In genomic region chr2:85277416-85278158, GRCh38 we compare ENCODE assay signal across 10 cellular contexts. TPM values are rescaled to one million over a fixed set of nuclear protein-coding genes. Genes with fewer than 3 reads are reported as not detected.
DNase-seq lines count a peak whose midpoint lies in the region; ATAC-seq and TF ChIP-seq lines count a peak whose summit lies in the region.
"Had no signal": no experiment of that assay in that cellular context is flagged by ENCODE, and none has a peak within 500 bp of the region (broad histone marks: within the 10 kb centered on the region; RNA-seq: fewer than 3 reads in every experiment).

No MANE protein-coding gene starts in this region.

- no peak overlapping the region for H3K4me3 Mint-ChIP-seq in GM23338
- H3K4me3 Mint-ChIP-seq: activated CD4-positive, alpha-beta T cell treated with anti-CD3 and anti-CD28 coated beads for 36 hours had no signal

- peaks cover 66% of the 10 kb centered on the region for H3K4me1 Mint-ChIP-seq in GM23338
- H3K4me1 Mint-ChIP-seq: activated CD4-positive, alpha-beta T cell treated with anti-CD3 and anti-CD28 coated beads for 36 hours had no signal

- no peaks in the 10 kb centered on the region for H3K9me3 Mint-ChIP-seq in GM23338

- 0 out of 2 replicates have a peak, but pooled peaks cover 6% of the 10 kb centered on the region for H3F3A ChIP-seq in GM23338 (replicated peaks; ENCODE audit: low read depth)

- H4K20me1 ChIP-seq in GM23338 (replicated peaks; ENCODE audit: insufficient read depth): peaks cover 58% of the 10 kb centered on the region

- H3K27me3 ChIP-seq in GM23338 (ENCODE audit: insufficient read depth) (no peaks in the 10 kb centered on the region), right atrium auricular region (no peaks in the 10 kb centered on the region), spleen (replicated peaks in 1 of 7) (peaks cover 0 to 44% (median 0%) of the 10 kb centered on the region in 7 donors)
- H3K27me3 ChIP-seq: dorsolateral prefrontal cortex had no signal

- H3K36me3 Mint-ChIP-seq in GM23338 (ENCODE audit: low read depth): peaks cover 14% of the 10 kb centered on the region; the same call in 2 of the 3 replicates

- peaks cover 88% of the 10 kb centered on the region for H3K79me2 ChIP-seq in GM23338 (replicated peaks; ENCODE audit: insufficient read depth)

- intact Hi-C loops in spleen (cut with DNase I; ENCODE audit: low total_unique reads): no loop called here

- ATAC-seq in GM23338: peak; percentile 51
- ATAC-seq: activated CD4-positive, alpha-beta T cell treated with anti-CD3 and anti-CD28 coated beads for 36 hours had no signal

- H3K27ac ChIP-seq in GM23338 (ENCODE audit: low read depth) (peak overlapping the region; percentile 79; the same call in 1 of the 2 replicates), right atrium auricular region (peak overlapping the region; percentile 59), spleen (peak overlapping the region in 5 of 8 donors; percentile 44 to 65 (median 56))

- no peak for TF ChIP-seq POLR2A in spleen (IDR thresholded peaks at IDR 0.05)

- H3K9me3 ChIP-seq in right atrium auricular region (no peaks in the 10 kb centered on the region), spleen (no peaks in the 10 kb centered on the region)

- WGBS in spleen, 5 donors: 62 to 68% (median 64%) methylated on average over 15 of the region's 15 CpGs

- H3K4me3 ChIP-seq in GM23338 (no peak overlapping the region), cardiac fibroblast (replicated peaks in 1 of 2; ENCODE audit: low read depth in 2 of 2, low read length in 2 of 2) (peak overlapping the region in 1 of 2 donors; percentile 0), right atrium auricular region (peak overlapping the region in 1 of 2 donors; percentile 15), spleen (no peak overlapping the region)
- H3K4me3 ChIP-seq: dorsolateral prefrontal cortex had no signal

- no peak overlapping the region for H3K4me2 ChIP-seq in GM23338

- no peak overlapping the region for H2AFZ ChIP-seq in GM23338

- H3K27ac Mint-ChIP-seq in GM23338: no peak overlapping the region; the same call in 1 of the 2 replicates
- H3K27ac Mint-ChIP-seq: activated CD4-positive, alpha-beta T cell treated with anti-CD3 and anti-CD28 coated beads for 36 hours had no signal

- H3K4me1 ChIP-seq in GM23338 (ENCODE audit: insufficient read depth): peaks cover 44% of the 10 kb centered on the region
- H3K4me1 ChIP-seq in right atrium auricular region: peaks cover 0 to 39% of the 10 kb centered on the region in 2 donors
- H3K4me1 ChIP-seq in spleen: peaks cover 0 to 24% (median 8%) of the 10 kb centered on the region in 6 donors

- H3K9me2 ChIP-seq in GM23338 (ENCODE audit: insufficient read depth): no peaks in the 10 kb centered on the region

- peak; percentile 47 for DNase-seq in GM23338 (ENCODE audit: low spot score)
- peak; percentile 83 to 91 for DNase-seq in cardiac fibroblast (ENCODE audit: low read depth in 2 of 2)
- no peak for DNase-seq in right atrium auricular region (ENCODE audit: low spot score)
- DNase-seq in spleen: no peak
- no peak for DNase-seq in NCI-H2227 (lab: John Stamatoyannopoulos, UW; ENCODE audit: unreplicated experiment)
- DNase-seq in NK-92 treated with Interleukin-12 subunit alpha and Interleukin-12 subunit beta, amount 100 ng/mL, for 24 hours (lab: John Stamatoyannopoulos, UW): no peak
- DNase-seq in NCI-H1694 (lab: John Stamatoyannopoulos, UW): no peak
- no peak for DNase-seq in HUDEP-2 (lab: John Stamatoyannopoulos, UW; ENCODE audit: unreplicated experiment in 76 of 76)
- DNase-seq: activated CD4-positive, alpha-beta T cell treated with anti-CD3 and anti-CD28 coated beads for 36 hours; dorsolateral prefrontal cortex had no signal

- TF ChIP-seq CTCF in GM23338 (conservative IDR thresholded peaks at IDR 0.05; ENCODE audit: low read depth in 2 of 2): no peak
- no peak for TF ChIP-seq CTCF in cardiac fibroblast (IDR thresholded peaks at IDR 0.05; ENCODE audit: low read depth, low read length)
- no peak for TF ChIP-seq CTCF in right atrium auricular region (IDR thresholded peaks at IDR 0.05)
- no peak for TF ChIP-seq CTCF in spleen (IDR thresholded peaks at IDR 0.05 in 8 of 11, conservative IDR thresholded peaks at IDR 0.05 in 3 of 11)

- H3K36me3 ChIP-seq in GM23338 (ENCODE audit: insufficient read depth) (no peaks in the 10 kb centered on the region), right atrium auricular region (no peaks in the 10 kb centered on the region), spleen (no peaks in the 10 kb centered on the region)

- H3K27me3 Mint-ChIP-seq in GM23338 (ENCODE audit: insufficient read depth, low read depth, poor library complexity): peaks cover 39% of the 10 kb centered on the region
- H3K27me3 Mint-ChIP-seq: activated CD4-positive, alpha-beta T cell treated with anti-CD3 and anti-CD28 coated beads for 36 hours had no signal

TF ChIP-seq in GM23338, 12 proteins besides CTCF, POLR2A, EP300 and RAD21 (continues in another document):
- TF ChIP-seq JUNB (IDR thresholded peaks at IDR 0.05; ENCODE audit: unreplicated experiment) (no peak), REST (IDR thresholded peaks at IDR 0.05; ENCODE audit: unreplicated experiment) (no peak), ZNF331 (CRISPR knock-in tag; IDR thresholded peaks at IDR 0.05; ENCODE audit: low read depth) (no peak), STAT1 (IDR thresholded peaks at IDR 0.05; ENCODE audit: unreplicated experiment) (no peak), POLR2AphosphoS5 (IDR thresholded peaks at IDR 0.05; ENCODE audit: low read depth) (no peak), NANOG (IDR thresholded peaks at IDR 0.05; ENCODE audit: borderline replicate concordance) (no peak), EZH2phosphoT487 (IDR thresholded peaks at IDR 0.05; ENCODE audit: unreplicated experiment) (no peak)

RNA-seq across cellular contexts. Expression of gene TGOLN2, which starts 50.2 kb away (rescaled TPM):
- 48.3 and 49.4 TPM in 2 replicates for total RNA-seq in GM23338 (2014; rRNA removed; shearing (Covaris generic))
- 17.8 and 20.8 TPM in 2 replicates for polyA plus RNA-seq in GM23338 (2016; fragmentation: Nextera tagmentation; extraction: Ambion mirVana)
- 10 to 100 TPM; 89.3 to 99.5 TPM for total RNA-seq in right atrium auricular region
- 100 to 1,000 TPM; 127 to 199 (median 156) TPM for total RNA-seq in spleen
- 10 to 100 TPM; 14.8 to 29.6 (median 16.9) TPM for polyA plus RNA-seq in spleen

Comparison
In these comparisons a context has a peak if more than half of its experiments do, and no peak if none do; other contexts are left out.
1. DNase-seq: peak in GM23338 (single experiment) and cardiac fibroblast (2 of 2); none in right atrium auricular region (single experiment), spleen (single experiment), NCI-H2227 (single experiment), NK-92 treated with Interleukin-12 subunit alpha and Interleukin-12 subunit beta, amount 100 ng/mL, for 24 hours (single experiment), NCI-H1694 (single experiment) and HUDEP-2 (0 of 76).
2. Peak in every context shown above with its lines, with median percentiles within 50 percentile points of each other: H3K27ac ChIP-seq.